In genomic region chr5:132952829-132953228, GRCh38 we compare ENCODE assay signal across 16 cellular contexts. TPM values are rescaled to one million over a fixed set of nuclear protein-coding genes. Genes with fewer than 3 reads are reported as not detected.
A peak's percentile ranks its signal among the peaks of the same experiment; 100 is the strongest.
DNase-seq lines count a peak whose midpoint lies in the region; ATAC-seq and TF ChIP-seq lines count a peak whose summit lies in the region.
"Had no signal": no experiment of that assay in that cellular context is flagged by ENCODE, and none has a peak within 500 bp of the region (broad histone marks: within the 10 kb centered on the region; RNA-seq: fewer than 3 reads in every experiment).

No MANE protein-coding gene starts in this region.

- H3K9me3 Mint-ChIP-seq in activated T-cell treated with anti-CD3 and anti-CD28 coated beads, Interleukin-2, amount 50 U/mL, for 24 hours: no peaks in the 10 kb centered on the region
- H3K9me3 Mint-ChIP-seq in glutamatergic neuron (ENCODE audit: unreplicated experiment): peaks cover 4% of the 10 kb centered on the region
- H3K9me3 Mint-ChIP-seq: CD8-positive, alpha-beta memory T cell; HFFc6 had no signal

- intact Hi-C loops in thyroid gland (cut with DNase I): no loop called here

- 0 out of 2 replicates have a peak, but pooled peaks cover 4% of the 10 kb centered on the region for H4K20me1 ChIP-seq in Karpas-422 (ENCODE audit: insufficient read depth, low read depth, low read length)

- ATAC-seq in HG03280 (IDR thresholded peaks at IDR 0.05; ENCODE audit: unreplicated experiment): no peak

- no peak overlapping the region for H3K4me2 ChIP-seq in trophoblast cell (ENCODE audit: low read length)
- no peak overlapping the region for H3K4me2 ChIP-seq in Karpas-422 (ENCODE audit: low read depth, low read length, poor library complexity, severe bottlenecking)
- H3K4me2 ChIP-seq: BLaER1 had no signal

- H4K12ac ChIP-seq in trophoblast cell (ENCODE audit: low read depth, low read length): no peak overlapping the region

- no peak overlapping the region for H3K4me3 Mint-ChIP-seq in activated T-cell treated with anti-CD3 and anti-CD28 coated beads, Interleukin-2, amount 50 U/mL, for 24 hours
- no peak overlapping the region for H3K4me3 Mint-ChIP-seq in glutamatergic neuron (ENCODE audit: unreplicated experiment)
- H3K4me3 Mint-ChIP-seq: HFFc6 had no signal

- TF ChIP-seq POLR2A in thyroid gland (IDR thresholded peaks at IDR 0.05): no peak

- peaks cover 43% of the 10 kb centered on the region for H3K36me3 Mint-ChIP-seq in activated T-cell treated with anti-CD3 and anti-CD28 coated beads, Interleukin-2, amount 50 U/mL, for 24 hours (ENCODE audit: low read depth)
- H3K36me3 Mint-ChIP-seq in glutamatergic neuron (ENCODE audit: unreplicated experiment): peaks cover 5% of the 10 kb centered on the region

- H3K27ac ChIP-seq in trophoblast cell (ENCODE audit: low read depth, low read length): no peak overlapping the region
- H3K27ac ChIP-seq in Karpas-422 (ENCODE audit: low read length): no peak overlapping the region
- H3K27ac ChIP-seq in thyroid gland: no peak overlapping the region
- H3K27ac ChIP-seq: BLaER1 had no signal

- no peak overlapping the region for H3K23ac ChIP-seq in trophoblast cell (ENCODE audit: low read length)

- H3K79me2 ChIP-seq in trophoblast cell (ENCODE audit: control insufficient read depth, insufficient read depth, low read length, poor library complexity) (peaks cover 37% of the 10 kb centered on the region), Karpas-422 (ENCODE audit: low read length) (peaks cover 93% of the 10 kb centered on the region)

- H2AFZ ChIP-seq in trophoblast cell (ENCODE audit: insufficient read depth, low read length, poor library complexity) (no peak overlapping the region), Karpas-422 (ENCODE audit: low read length) (no peak overlapping the region)

- H3K27me3 Mint-ChIP-seq in activated T-cell treated with anti-CD3 and anti-CD28 coated beads, Interleukin-2, amount 50 U/mL, for 24 hours: no peaks in the 10 kb centered on the region
- H3K27me3 Mint-ChIP-seq in glutamatergic neuron (ENCODE audit: unreplicated experiment): peaks cover 7% of the 10 kb centered on the region
- H3K27me3 Mint-ChIP-seq: CD8-positive, alpha-beta memory T cell had no signal

- no peak overlapping the region for H4K8ac ChIP-seq in trophoblast cell (ENCODE audit: low read depth, low read length)

- DNase-seq in activated T-cell treated with anti-CD3 and anti-CD28 coated beads, Interleukin-2, amount 50 U/mL, for 24 hours: no peak
- no peak for DNase-seq in activated T-cell treated with anti-CD3 and anti-CD28 coated beads, Interleukin-2, amount 50 U/mL, for 48 hours
- no peak for DNase-seq in glutamatergic neuron
- peak; percentile 49 to 73 for DNase-seq in trophoblast cell
- no peak for DNase-seq in Karpas-422
- no peak for DNase-seq in iPS-NIHi7 (ENCODE audit: extremely low spot score)
- DNase-seq in thyroid gland: no peak
- DNase-seq: 8988T; AML-193; Caco-2; CD8-positive, alpha-beta memory T cell; GF-D8; HCEC 1CT; HFFc6 had no signal

- H3K9ac ChIP-seq in trophoblast cell (ENCODE audit: low read length) (no peak overlapping the region), Karpas-422 (ENCODE audit: low read length) (no peak overlapping the region)
- H3K9ac ChIP-seq: BLaER1 had no signal

- H3K14ac ChIP-seq in trophoblast cell (ENCODE audit: low read length): no peak overlapping the region

- H3K4me1 ChIP-seq in trophoblast cell (ENCODE audit: control insufficient read depth in 1 of 2, insufficient read depth in 2 of 2, low read length in 2 of 2) (peaks cover 0 to 3% of the 10 kb centered on the region in 2 experiments), Karpas-422 (ENCODE audit: low read length) (no peaks in the 10 kb centered on the region), thyroid gland (peaks cover 11 to 28% of the 10 kb centered on the region in 2 donors)

- no CpG with 5 or more reads among the region's 2 CpGs for WGBS in trophoblast cell (ENCODE audit: extremely low coverage, insufficient coverage, insufficient read length)
- WGBS in thyroid gland, 2 donors: 62 to 67% methylated on average over 2 of the region's 2 CpGs

- no peak overlapping the region for H2BK12ac ChIP-seq in trophoblast cell (ENCODE audit: low read length)

- no peak for TF ChIP-seq CTCF in glutamatergic neuron (IDR thresholded peaks at IDR 0.05; ENCODE audit: partially characterized antibody, unreplicated experiment)
- TF ChIP-seq CTCF in thyroid gland (IDR thresholded peaks at IDR 0.05): no peak

- no peaks in the 10 kb centered on the region for H3K9me2 ChIP-seq in Karpas-422 (replicated peaks; ENCODE audit: insufficient read depth, low read length)

- no peak overlapping the region for H4K91ac ChIP-seq in trophoblast cell (ENCODE audit: low read depth, low read length)

- H3K27ac Mint-ChIP-seq in activated T-cell treated with anti-CD3 and anti-CD28 coated beads, Interleukin-2, amount 50 U/mL, for 24 hours: peak overlapping the region; percentile 73
- H3K27ac Mint-ChIP-seq in glutamatergic neuron (ENCODE audit: unreplicated experiment): peak overlapping the region; percentile 43

- H3K36me3 ChIP-seq in trophoblast cell (ENCODE audit: control insufficient read depth in 1 of 2, insufficient read depth in 2 of 2, low read length in 2 of 2): peaks cover 11 to 14% of the 10 kb centered on the region in 2 experiments
- 0 out of 2 replicates have a peak, but pooled peaks cover 6% of the 10 kb centered on the region for H3K36me3 ChIP-seq in Karpas-422 (ENCODE audit: insufficient read depth, low read length)
- H3K36me3 ChIP-seq in thyroid gland: no peaks in the 10 kb centered on the region

- H3K9me3 ChIP-seq in trophoblast cell (ENCODE audit: insufficient read depth, low read depth, low read length): peaks cover 4% of the 10 kb centered on the region
- H3K9me3 ChIP-seq in Karpas-422 (ENCODE audit: low read length): no peaks in the 10 kb centered on the region
- no peaks in the 10 kb centered on the region for H3K9me3 ChIP-seq in thyroid gland
- H3K9me3 ChIP-seq: Caco-2 had no signal

- H2AK5ac ChIP-seq in trophoblast cell (ENCODE audit: low read length): no peak overlapping the region

- peak overlapping the region; percentile 46 for H3K4ac ChIP-seq in trophoblast cell (ENCODE audit: low read depth, low read length)

- no peak overlapping the region for H3K18ac ChIP-seq in trophoblast cell (ENCODE audit: low read length)

- H3K4me3 ChIP-seq in trophoblast cell (ENCODE audit: low read depth, low read length): no peak overlapping the region
- no peak overlapping the region for H3K4me3 ChIP-seq in Karpas-422 (ENCODE audit: low read length)
- H3K4me3 ChIP-seq in thyroid gland (replicated peaks in 1 of 3): no peak overlapping the region
- H3K4me3 ChIP-seq: BLaER1 had no signal

- H3K4me1 Mint-ChIP-seq in activated T-cell treated with anti-CD3 and anti-CD28 coated beads, Interleukin-2, amount 50 U/mL, for 24 hours (ENCODE audit: low read depth): peaks cover 57% of the 10 kb centered on the region
- H3K4me1 Mint-ChIP-seq in glutamatergic neuron (ENCODE audit: low read depth, unreplicated experiment): peaks cover 11% of the 10 kb centered on the region

- no peaks in the 10 kb centered on the region for H3K79me1 ChIP-seq in trophoblast cell (ENCODE audit: low read length)

- H3K27me3 ChIP-seq in trophoblast cell (ENCODE audit: insufficient read depth, low read length) (no peaks in the 10 kb centered on the region), Karpas-422 (ENCODE audit: low read length) (no peaks in the 10 kb centered on the region), thyroid gland (no peaks in the 10 kb centered on the region)
- H3K27me3 ChIP-seq: BLaER1 had no signal

- H2BK5ac ChIP-seq in trophoblast cell (ENCODE audit: low read depth, low read length, poor library complexity): no peak overlapping the region

- no peak overlapping the region for H2BK120ac ChIP-seq in trophoblast cell (ENCODE audit: insufficient read depth, low read length, poor library complexity)

RNA-seq across cellular contexts. Expression of gene AFF4, which starts 10.6 kb away (rescaled TPM):
- 135 TPM for total RNA-seq in glutamatergic neuron (ENCODE audit: unreplicated experiment)
- polyA plus RNA-seq in trophoblast cell (2013): 66.8 and 66.9 TPM in 2 replicates
- total RNA-seq in Karpas-422 (2014; rRNA removed; shearing (Covaris generic); ENCODE audit: low replicate concordance): 20.1 and 34.0 TPM in 2 replicates
- 100 to 1,000 TPM in 2 of 4 donors, 10 to 100 TPM in 2; 81.7 to 150 (median 95.7) TPM for total RNA-seq in thyroid gland

Comparison
In these comparisons a context has a peak if more than half of its experiments do, and no peak if none do; other contexts are left out.
1. DNase-seq: peak in trophoblast cell (2 of 2); none in activated T-cell treated with anti-CD3 and anti-CD28 coated beads, Interleukin-2, amount 50 U/mL, for 24 hours (single experiment), activated T-cell treated with anti-CD3 and anti-CD28 coated beads, Interleukin-2, amount 50 U/mL, for 48 hours (0 of 2), glutamatergic neuron (single experiment), Karpas-422 (single experiment), iPS-NIHi7 (single experiment) and thyroid gland (0 of 2).